In the genomic region with DNA sequence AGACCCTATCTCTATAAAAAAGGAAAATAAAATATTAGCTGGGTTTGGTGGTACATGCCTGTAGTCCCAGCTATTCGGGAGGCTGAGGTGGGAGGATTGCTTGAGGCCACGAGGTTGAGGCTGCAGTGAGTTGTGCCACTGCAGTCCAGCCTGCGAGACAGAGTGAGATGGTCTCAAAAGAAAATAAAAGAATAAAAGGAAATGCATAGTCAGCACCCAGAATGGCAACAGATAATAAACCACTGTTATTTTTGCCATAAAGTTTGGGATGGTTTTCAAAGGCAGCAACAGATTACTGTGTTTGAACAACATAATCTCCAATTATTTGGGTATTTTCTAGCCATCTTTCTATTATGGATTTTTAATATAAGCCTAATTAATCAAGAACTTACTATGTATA, we compare ENCODE assay signal across 35 cellular contexts.
"Had no signal": no experiment of that assay in that cellular context is flagged by ENCODE, and none has a peak within 500 bp of the region (broad histone marks: within the 10 kb centered on the region; RNA-seq: fewer than 3 reads in every experiment).

No MANE protein-coding gene starts in this region.

- H3K4me3 ChIP-seq: coronary artery, dorsolateral prefrontal cortex, heart left ventricle had no signal

- H3K9me3 Mint-ChIP-seq: activated CD8-positive, alpha-beta T cell treated with anti-CD3 and anti-CD28 coated beads for 36 hours; activated T-helper 17 cell treated with anti-CD3 and anti-CD28 coated beads, Interleukin-2, amount 50 U/mL, for 72 hours; central memory CD8-positive, alpha-beta T cell; dendritic cell treated with granulocyte-macrophage colony-stimulating factor and Interleukin-4, amounts not matched to agents 40 ng/mL and 50 ng/mL, for 4 days had no signal

- H3K27ac ChIP-seq: brain microvascular endothelial cell, coronary artery, dorsolateral prefrontal cortex, heart left ventricle, WERI-Rb-1 had no signal

- H3K36me3 ChIP-seq: brain microvascular endothelial cell had no signal

- FAIRE-seq: astrocyte, bronchial epithelial cell, frontal cortex had no signal

- H3K4me1 Mint-ChIP-seq: activated T-helper 17 cell treated with anti-CD3 and anti-CD28 coated beads, Interleukin-2, amount 50 U/mL, for 72 hours; endodermal cell had no signal

- H3K27me3 ChIP-seq: brain microvascular endothelial cell, dorsolateral prefrontal cortex, heart left ventricle had no signal

- H3K4me3 Mint-ChIP-seq: activated CD8-positive, alpha-beta T cell treated with anti-CD3 and anti-CD28 coated beads for 36 hours; activated naive CD8-positive, alpha-beta T cell; activated T-cell treated with anti-CD3 and anti-CD28 coated beads, Interleukin-2, amount 50 U/mL, for 4 hours; activated T-helper 17 cell treated with anti-CD3 and anti-CD28 coated beads, Interleukin-2, amount 50 U/mL, for 72 hours; central memory CD8-positive, alpha-beta T cell; dendritic cell treated with granulocyte-macrophage colony-stimulating factor and Interleukin-4, amounts not matched to agents 40 ng/mL and 50 ng/mL, for 4 days; endodermal cell; T-helper 17 cell; T-helper 2 cell treated with Interferon-gamma antibody and Interleukin-4, amounts not matched to agents 5 μg/mL and 100 μg/mL, for 36 hours had no signal

- DNase-seq: activated CD4-positive, alpha-beta T cell treated with anti-CD3 and anti-CD28 coated beads for 4 hours; activated CD4-positive, alpha-beta T cell treated with anti-CD3 and anti-CD28 coated beads, Interleukin-2, amount 50 U/mL, for 1 hour; activated CD4-positive, alpha-beta T cell treated with anti-CD3 and anti-CD28 coated beads, Interleukin-2, amount 50 U/mL, for 48 hours; activated CD4-positive, CD25-positive, alpha-beta regulatory T cell; activated CD4-positive, CD25-positive, alpha-beta regulatory T cell treated with anti-CD3 and anti-CD28 coated beads, Interleukin-2, amount 50 U/mL, for 72 hours; activated CD8-positive, alpha-beta memory T cell treated with anti-CD3 and anti-CD28 coated beads for 24 hours; activated CD8-positive, alpha-beta T cell treated with anti-CD3 and anti-CD28 coated beads for 36 hours; activated effector memory CD4-positive, alpha-beta T cell treated with Interleukin-2 at 50 U/mL for 16 hours; activated gamma-delta T cell treated with Interleukin-2 at 50 U/mL for 16 hours; activated naive CD4-positive, alpha-beta T cell treated with anti-CD3 and anti-CD28 coated beads, Interleukin-2, amount 50 U/mL, for 16 hours; activated naive CD4-positive, alpha-beta T cell treated with Interleukin-2 at 50 U/mL for 16 hours; activated T-cell treated with anti-CD3 and anti-CD28 coated beads, Interleukin-2, amount 50 U/mL, for 4 hours; amniotic stem cell; anterior cingulate cortex; brain microvascular endothelial cell; dorsolateral prefrontal cortex; effector memory CD4-positive, alpha-beta T cell; endodermal cell; foreskin fibroblast; glutamatergic neuron; heart left ventricle; T-helper 1 cell; T-helper 17 cell; T1000; WERI-Rb-1 had no signal

- ATAC-seq: activated CD8-positive, alpha-beta T cell treated with anti-CD3 and anti-CD28 coated beads for 36 hours; activated T-cell treated with anti-CD3 and anti-CD28 coated beads, Interleukin-2, amount 50 U/mL, for 4 hours; activated T-helper 17 cell treated with anti-CD3 and anti-CD28 coated beads, Interleukin-2, amount 50 U/mL, for 72 hours; esophagus mucosa; heart left ventricle; T-helper 17 cell had no signal

- H3K27me3 Mint-ChIP-seq: activated CD8-positive, alpha-beta T cell treated with anti-CD3 and anti-CD28 coated beads for 36 hours; activated naive CD8-positive, alpha-beta T cell; activated T-helper 17 cell treated with anti-CD3 and anti-CD28 coated beads, Interleukin-2, amount 50 U/mL, for 72 hours; central memory CD8-positive, alpha-beta T cell; dendritic cell treated with granulocyte-macrophage colony-stimulating factor and Interleukin-4, amounts not matched to agents 40 ng/mL and 50 ng/mL, for 4 days; T-helper 17 cell had no signal

- H3K27ac Mint-ChIP-seq: activated CD8-positive, alpha-beta T cell treated with anti-CD3 and anti-CD28 coated beads for 36 hours; activated naive CD8-positive, alpha-beta T cell; activated T-helper 17 cell treated with anti-CD3 and anti-CD28 coated beads, Interleukin-2, amount 50 U/mL, for 72 hours; dendritic cell treated with granulocyte-macrophage colony-stimulating factor and Interleukin-4, amounts not matched to agents 40 ng/mL and 50 ng/mL, for 4 days; endodermal cell; T-helper 17 cell; T-helper 2 cell treated with Interferon-gamma antibody and Interleukin-4, amounts not matched to agents 5 μg/mL and 100 μg/mL, for 36 hours had no signal
